9 cellular contexts compared by ENCODE assay signal in the genomic region with DNA sequence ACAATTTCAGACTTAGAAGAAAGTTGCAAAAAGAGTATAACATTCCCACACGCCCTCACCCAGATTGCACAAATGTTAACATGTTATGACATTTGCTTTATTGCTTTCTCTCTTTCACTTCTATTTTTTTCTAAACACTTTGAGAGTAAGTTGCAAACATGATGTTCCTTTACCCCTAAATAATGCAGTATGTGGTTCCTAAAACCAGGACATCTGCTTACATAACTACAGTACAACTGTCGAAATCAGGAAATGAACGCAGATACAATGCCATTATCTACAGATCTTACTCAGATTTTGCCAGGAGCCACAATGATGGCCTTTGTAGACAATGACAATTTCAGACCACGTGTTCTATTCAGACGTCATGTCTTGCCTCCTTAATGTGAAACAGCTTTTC. TPM values are rescaled to one million over a fixed set of nuclear protein-coding genes. Genes with fewer than 3 reads are reported as not detected.
DNase-seq lines count a peak whose midpoint lies in the region; ATAC-seq and TF ChIP-seq lines count a peak whose summit lies in the region.
"Had no signal": no experiment of that assay in that cellular context is flagged by ENCODE, and none has a peak within 500 bp of the region (broad histone marks: within the 10 kb centered on the region; RNA-seq: fewer than 3 reads in every experiment).

No MANE protein-coding gene starts in this region.

- H3K36me3 Mint-ChIP-seq in CD4-positive, alpha-beta T cell (ENCODE audit: low read depth): peaks cover 79% of the 10 kb centered on the region
- H3K36me3 Mint-ChIP-seq in activated naive CD4-positive, alpha-beta T cell treated with anti-CD3 and anti-CD28 coated beads, Interleukin-2, amount 50 U/mL, for 72 hours: peaks cover 0 to 16% of the 10 kb centered on the region in 2 donors
- peaks cover 15% of the 10 kb centered on the region for H3K36me3 Mint-ChIP-seq in mesothelial cell of epicardium

- H3K27me3 Mint-ChIP-seq in CD4-positive, alpha-beta T cell: no peaks in the 10 kb centered on the region
- H3K27me3 Mint-ChIP-seq in mesothelial cell of epicardium (ENCODE audit: low read depth): no peaks in the 10 kb centered on the region

- intact Hi-C loops in CD4-positive, alpha-beta T cell (cut with DNase I, micrococcal nuclease): loop anchor here in 1 of 2 experiments (1.0 kb wide), 1 partner anchor 21 kb away; no protein-coding TSS in a partner anchor

- no peaks in the 10 kb centered on the region for H3K36me3 ChIP-seq in H7 (replicated peaks; ENCODE audit: control insufficient read depth, insufficient read depth, low read length)

- peak overlapping the region; percentile 2 for H3K4me3 Mint-ChIP-seq in CD4-positive, alpha-beta T cell
- no peak overlapping the region for H3K4me3 Mint-ChIP-seq in mesothelial cell of epicardium

- DNase-seq in CD4-positive, alpha-beta T cell: no peak
- DNase-seq in activated naive CD4-positive, alpha-beta T cell treated with anti-CD3 and anti-CD28 coated beads, Interleukin-2, amount 50 U/mL, for 72 hours (ENCODE audit: low spot score in 2 of 2): no peak
- DNase-seq in mesothelial cell of epicardium (ENCODE audit: low spot score in 2 of 2, unreplicated experiment in 2 of 2) (no peak), omental fat pad (ENCODE audit: low spot score) (no peak), H7 (no peak), iPS-NIHi7 (ENCODE audit: extremely low spot score) (no peak), NCI-H1092 treated with DMSO at 0.1 percent for 48 hours (lab: John Stamatoyannopoulos, UW) (no peak)

- ATAC-seq in CD4-positive, alpha-beta T cell (ENCODE audit: poor library complexity): peak; percentile 79
- ATAC-seq in HG02852 (IDR thresholded peaks at IDR 0.05; ENCODE audit: unreplicated experiment): peak; percentile 44
- ATAC-seq in activated naive CD4-positive, alpha-beta T cell treated with anti-CD3 and anti-CD28 coated beads, Interleukin-2, amount 50 U/mL, for 72 hours: peak; percentile 73 to 75
- no peak for ATAC-seq in omental fat pad (ENCODE audit: low FRiP score)

- POLR2A ChIA-PET in CD4-positive, alpha-beta T cell (lab: Charles Lee): interaction anchor here (0.7 to 1.8 kb wide), 3 partner anchors 22 to 1867 kb away, joined by 3 to 4 read pairs (median 3); no protein-coding TSS in a partner anchor

- H3K27me3 ChIP-seq in CD4-positive, alpha-beta T cell (ENCODE audit: control insufficient read depth, insufficient read depth, low read length): no peaks in the 10 kb centered on the region
- no peaks in the 10 kb centered on the region for H3K27me3 ChIP-seq in H7 (ENCODE audit: control insufficient read depth, insufficient read depth, low read length)

- no peak for TF ChIP-seq CTCF in CD4-positive, alpha-beta T cell (IDR thresholded peaks at IDR 0.05)
- TF ChIP-seq CTCF in mesothelial cell of epicardium (IDR thresholded peaks at IDR 0.05; ENCODE audit: unreplicated experiment): no peak
- TF ChIP-seq CTCF in omental fat pad (IDR thresholded peaks at IDR 0.05): no peak

- CTCF ChIA-PET in CD4-positive, alpha-beta T cell (lab: Charles Lee): interaction anchor here (1.4 kb wide), 1 partner anchor 21 kb away, joined by 4 read pairs; no protein-coding TSS in a partner anchor

- peak overlapping the region; percentile 79 for H3K27ac Mint-ChIP-seq in CD4-positive, alpha-beta T cell
- no peak overlapping the region for H3K27ac Mint-ChIP-seq in activated naive CD4-positive, alpha-beta T cell treated with anti-CD3 and anti-CD28 coated beads, Interleukin-2, amount 50 U/mL, for 72 hours
- peak overlapping the region; percentile 29 for H3K27ac Mint-ChIP-seq in mesothelial cell of epicardium

- no peaks in the 10 kb centered on the region for H3K9me3 Mint-ChIP-seq in CD4-positive, alpha-beta T cell
- H3K9me3 Mint-ChIP-seq in activated naive CD4-positive, alpha-beta T cell treated with anti-CD3 and anti-CD28 coated beads, Interleukin-2, amount 50 U/mL, for 72 hours: no peaks in the 10 kb centered on the region
- no peaks in the 10 kb centered on the region for H3K9me3 Mint-ChIP-seq in mesothelial cell of epicardium

- peak overlapping the region; percentile 6 for H3K27ac ChIP-seq in CD4-positive, alpha-beta T cell (ENCODE audit: low read depth, low read length)

- peaks cover 40% of the 10 kb centered on the region for H3K4me1 Mint-ChIP-seq in CD4-positive, alpha-beta T cell (ENCODE audit: low read depth)
- peaks cover 24% of the 10 kb centered on the region for H3K4me1 Mint-ChIP-seq in mesothelial cell of epicardium

- H3K9me3 ChIP-seq in CD4-positive, alpha-beta T cell (ENCODE audit: control insufficient read depth, low read length): no peaks in the 10 kb centered on the region

- H3K4me3 ChIP-seq in H7 (ENCODE audit: insufficient read depth, low read depth, low read length): no peak overlapping the region

RNA-seq across cellular contexts. Expression of a gene that starts 22.4 kb away (rescaled TPM):
- 100 to 1,000 TPM; 119 to 127 TPM for total RNA-seq in CD4-positive, alpha-beta T cell
- 10 to 100 TPM; 12.2 to 22.2 TPM for total RNA-seq in activated naive CD4-positive, alpha-beta T cell treated with anti-CD3 and anti-CD28 coated beads, Interleukin-2, amount 50 U/mL, for 72 hours
- total RNA-seq in mesothelial cell of epicardium (22.0 to 24.0 TPM (median 23.2 TPM) in 3 replicates), omental fat pad (10 to 100 TPM; 23.0 to 70.3 (median 29.1) TPM)
- total RNA-seq in H7 (2014; rRNA removed; shearing (Covaris generic)): 0.59 and 2.2 TPM in 2 replicates

RNA-seq across cellular contexts. Expression of a gene that starts 48.1 kb away (rescaled TPM):
- total RNA-seq in CD4-positive, alpha-beta T cell: not detected
- not detected for total RNA-seq in activated naive CD4-positive, alpha-beta T cell treated with anti-CD3 and anti-CD28 coated beads, Interleukin-2, amount 50 U/mL, for 72 hours
- total RNA-seq in mesothelial cell of epicardium: 25.6 to 27.9 TPM (median 26.2 TPM) in 3 replicates
- total RNA-seq in omental fat pad: 100 to 1,000 TPM in 1 of 4 donors, 10 to 100 TPM in 3; 15.8 to 147 (median 23.3) TPM
- total RNA-seq in H7 (2014; rRNA removed; shearing (Covaris generic)): 3.8 and 4.6 TPM in 2 replicates
- total RNA-seq: mononuclear cell had no signal

Comparison
In these comparisons a context has a peak if more than half of its experiments do, and no peak if none do; other contexts are left out.
1. H3K27ac Mint-ChIP-seq: peak in CD4-positive, alpha-beta T cell (single experiment) and mesothelial cell of epicardium (single experiment); none in activated naive CD4-positive, alpha-beta T cell treated with anti-CD3 and anti-CD28 coated beads, Interleukin-2, amount 50 U/mL, for 72 hours (0 of 2).